3 cellular contexts compared by ENCODE assay signal in genomic region chr12:132416827-132417226, GRCh38.
"Had no signal": no experiment of that assay in that cellular context is flagged by ENCODE, and none has a peak within 500 bp of the region (broad histone marks: within the 10 kb centered on the region; RNA-seq: fewer than 3 reads in every experiment).

No MANE protein-coding gene starts in this region.

- DNase-seq: GDM1, GF-D8 had no signal

- H3K4me3 ChIP-seq: GM12878 had no signal

- ATAC-seq: GM12878 had no signal
